ENCODE assay signal across 11 cellular contexts in the genomic region with DNA sequence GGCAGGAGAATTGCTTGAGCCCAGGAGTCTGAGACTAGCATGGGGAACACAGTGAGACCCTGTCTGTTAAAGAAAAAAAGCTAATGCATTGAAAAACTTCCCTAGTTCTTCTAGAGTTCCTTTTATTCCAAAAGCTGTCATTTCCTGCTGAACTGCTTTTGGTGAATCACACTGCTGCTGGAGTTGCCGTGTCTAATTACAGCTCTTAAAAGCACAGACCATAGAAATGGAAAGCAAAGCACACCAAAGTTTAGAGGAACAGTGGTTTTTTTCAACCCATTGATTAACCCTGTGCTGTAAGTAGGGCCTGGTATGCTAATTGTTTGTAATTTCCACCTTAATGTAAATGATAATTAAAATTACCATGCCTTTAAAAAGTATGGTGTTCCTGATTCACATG. TPM values are rescaled to one million over a fixed set of nuclear protein-coding genes. Genes with fewer than 3 reads are reported as not detected.
DNase-seq lines count a peak whose midpoint lies in the region; ATAC-seq and TF ChIP-seq lines count a peak whose summit lies in the region.
"Had no signal": no experiment of that assay in that cellular context is flagged by ENCODE, and none has a peak within 500 bp of the region (broad histone marks: within the 10 kb centered on the region; RNA-seq: fewer than 3 reads in every experiment).

No MANE protein-coding gene starts in this region.

- no peak overlapping the region for H3K4me3 ChIP-seq in choroid plexus epithelial cell (ENCODE audit: low read depth, low read length)

- CTCF ChIA-PET in Calu3 (lab: Charles Lee): interaction anchor here (0.6 kb wide), 1 partner anchor 557 kb away, joined by 7 read pairs; no protein-coding TSS in a partner anchor

- no peaks in the 10 kb centered on the region for H3K36me3 Mint-ChIP-seq in Calu3 (ENCODE audit: insufficient read depth, unreplicated experiment)
- H3K36me3 Mint-ChIP-seq: natural killer cell had no signal

- H3K27ac Mint-ChIP-seq in Calu3 (ENCODE audit: unreplicated experiment): no peak overlapping the region
- H3K27ac Mint-ChIP-seq: natural killer cell had no signal

- no peak overlapping the region for H3K4me3 Mint-ChIP-seq in Calu3 (ENCODE audit: low read depth, unreplicated experiment)
- H3K4me3 Mint-ChIP-seq: CD4-positive, CD25-positive, alpha-beta regulatory T cell; natural killer cell had no signal

- TF ChIP-seq POLR2A in GM18505 (IDR thresholded peaks at IDR 0.05; ENCODE audit: borderline replicate concordance, extremely low read depth, insufficient read depth, insufficient read length): no peak

- DNase-seq in CD1c-positive myeloid dendritic cell (ENCODE audit: extremely low spot score): peak; percentile 46
- peak; percentile 74 for DNase-seq in LHCN-M2 (ENCODE audit: low read depth)
- peak; percentile 83 for DNase-seq in choroid plexus epithelial cell (ENCODE audit: low read depth)
- peak; percentile 77 for DNase-seq in kidney tubule cell (ENCODE audit: low spot score)
- no peak for DNase-seq in COR-L47 (lab: John Stamatoyannopoulos, UW)
- no peak for DNase-seq in Calu3
- DNase-seq: CD4-positive, CD25-positive, alpha-beta regulatory T cell; natural killer cell; NCI-H1048 had no signal

- peaks cover 4% of the 10 kb centered on the region for H3K4me1 Mint-ChIP-seq in Calu3 (ENCODE audit: low read depth, unreplicated experiment)

- no TSS peak for BruUV-seq in Calu3 (replicated peaks; lab: Mats Ljungman, UMichigan)

- no peaks in the 10 kb centered on the region for H3K9me3 Mint-ChIP-seq in Calu3 (ENCODE audit: low read depth, unreplicated experiment)
- H3K9me3 Mint-ChIP-seq: CD4-positive, CD25-positive, alpha-beta regulatory T cell; natural killer cell had no signal

- intact Hi-C loops in Calu3 (cut with micrococcal nuclease; ENCODE audit: unreplicated experiment): no loop called here

- no peaks in the 10 kb centered on the region for H3K27me3 Mint-ChIP-seq in Calu3 (ENCODE audit: unreplicated experiment)
- H3K27me3 Mint-ChIP-seq: CD4-positive, CD25-positive, alpha-beta regulatory T cell had no signal

- no peak for TF ChIP-seq CTCF in choroid plexus epithelial cell (conservative IDR thresholded peaks at IDR 0.05; ENCODE audit: low read depth, low read length)
- no peak for TF ChIP-seq CTCF in Calu3 (IDR thresholded peaks at IDR 0.05; ENCODE audit: unreplicated experiment)

- ATAC-seq in GM19455 (IDR thresholded peaks at IDR 0.05; ENCODE audit: unreplicated experiment) (no peak), GM18505 (IDR thresholded peaks at IDR 0.05; ENCODE audit: unreplicated experiment) (no peak)
- ATAC-seq: natural killer cell had no signal

RNA-seq across cellular contexts. Expression of gene SEPTIN11, which starts 52.4 kb away (rescaled TPM):
- total RNA-seq in LHCN-M2 (2014; rRNA removed) (188 and 202 TPM in 2 replicates), Calu3 (2022) (50.2 and 56.2 TPM in 2 replicates)
- 173 TPM for polyA plus RNA-seq in LHCN-M2 (2012)

Comparison
In these comparisons a context has a peak if more than half of its experiments do, and no peak if none do; other contexts are left out.
1. DNase-seq: peak in CD1c-positive myeloid dendritic cell (single experiment), LHCN-M2 (single experiment), choroid plexus epithelial cell (single experiment) and kidney tubule cell (single experiment); none in COR-L47 (single experiment) and Calu3 (single experiment).